11 cellular contexts compared by ENCODE assay signal in the genomic region with DNA sequence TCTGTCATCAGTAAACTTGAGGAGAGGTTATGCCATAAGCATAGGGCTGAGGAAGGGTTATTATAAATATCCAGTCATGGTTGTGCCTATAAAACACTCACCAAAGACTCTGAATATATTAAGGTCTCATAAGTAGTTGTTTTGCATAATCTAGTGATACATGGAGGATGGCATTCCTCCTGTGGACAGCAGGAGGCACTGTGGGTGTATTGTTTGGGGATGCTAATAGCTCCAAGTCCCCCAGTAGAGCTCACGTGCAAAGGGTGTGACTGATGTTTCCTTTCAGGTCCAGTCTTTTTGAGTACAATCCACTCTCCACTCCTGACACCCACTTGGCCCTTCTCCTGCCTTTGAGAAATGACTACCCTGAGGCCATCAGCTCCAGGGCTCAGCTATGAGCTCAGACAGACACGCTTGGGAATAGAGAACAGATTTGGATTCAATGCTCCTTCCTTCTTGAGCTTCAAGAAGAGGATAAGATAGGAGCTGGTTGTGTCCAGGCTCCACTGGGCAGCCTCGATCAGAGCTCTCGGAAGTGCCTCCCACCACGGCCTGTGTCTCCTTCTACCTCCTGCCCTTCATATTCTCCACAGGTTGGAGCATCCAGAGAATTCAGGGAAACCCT.
DNase-seq lines count a peak whose midpoint lies in the region; ATAC-seq and TF ChIP-seq lines count a peak whose summit lies in the region.
"Had no signal": no experiment of that assay in that cellular context is flagged by ENCODE, and none has a peak within 500 bp of the region (broad histone marks: within the 10 kb centered on the region; RNA-seq: fewer than 3 reads in every experiment).

No MANE protein-coding gene starts in this region.

- peaks cover 0 to 2% of the 10 kb centered on the region in 2 donors for H3K27me3 ChIP-seq in breast epithelium
- H3K27me3 ChIP-seq: upper lobe of left lung had no signal

- H3K36me3 Mint-ChIP-seq in MCF 10A (ENCODE audit: insufficient read depth, unreplicated experiment) = no peaks in the 10 kb centered on the region
- no peaks in the 10 kb centered on the region for H3K36me3 Mint-ChIP-seq in stimulated activated effector memory CD8-positive, alpha-beta T cell treated with anti-CD3 and anti-CD28 coated beads, Interleukin-12 subunit alpha, Interleukin-12 subunit beta, amount 100 ng/mL, for 72 hours

- H3K27ac ChIP-seq in breast epithelium (no peak overlapping the region), coronary artery (no peak overlapping the region)
- H3K27ac ChIP-seq: upper lobe of left lung had no signal

- no peaks in the 10 kb centered on the region for H3K9me3 Mint-ChIP-seq in MCF 10A (ENCODE audit: unreplicated experiment)
- H3K9me3 Mint-ChIP-seq in stimulated activated effector memory CD8-positive, alpha-beta T cell treated with anti-CD3 and anti-CD28 coated beads, Interleukin-12 subunit alpha, Interleukin-12 subunit beta, amount 100 ng/mL, for 72 hours = no peaks in the 10 kb centered on the region

- no peaks in the 10 kb centered on the region for H3K4me1 Mint-ChIP-seq in MCF 10A (ENCODE audit: insufficient read depth, unreplicated experiment)
- peaks cover 55% of the 10 kb centered on the region for H3K4me1 Mint-ChIP-seq in stimulated activated effector memory CD8-positive, alpha-beta T cell treated with anti-CD3 and anti-CD28 coated beads, Interleukin-12 subunit alpha, Interleukin-12 subunit beta, amount 100 ng/mL, for 72 hours

- no peaks in the 10 kb centered on the region for H3K4me1 ChIP-seq in breast epithelium
- H3K4me1 ChIP-seq: upper lobe of left lung had no signal

- H3K4me3 Mint-ChIP-seq in MCF 10A (ENCODE audit: unreplicated experiment) = no peak overlapping the region
- no peak overlapping the region for H3K4me3 Mint-ChIP-seq in stimulated activated effector memory CD8-positive, alpha-beta T cell treated with anti-CD3 and anti-CD28 coated beads, Interleukin-12 subunit alpha, Interleukin-12 subunit beta, amount 100 ng/mL, for 72 hours

- peak; percentile 9 for TF ChIP-seq CTCF in MCF 10A (IDR thresholded peaks at IDR 0.05; ENCODE audit: unreplicated experiment)
- TF ChIP-seq CTCF in breast epithelium (IDR thresholded peaks at IDR 0.05) = no peak
- peak; percentile 71 for TF ChIP-seq CTCF in NB4 (IDR thresholded peaks at IDR 0.05; ENCODE audit: low read depth, low read length)
- TF ChIP-seq CTCF in coronary artery (IDR thresholded peaks at IDR 0.05) = no peak

- H3K27me3 Mint-ChIP-seq in MCF 10A (ENCODE audit: insufficient read depth, unreplicated experiment) = peaks cover 64% of the 10 kb centered on the region

- no TSS peak for BruUV-seq in MCF 10A (replicated peaks; lab: Mats Ljungman, UMichigan)

- no peak for TF ChIP-seq POLR2A in breast epithelium (IDR thresholded peaks at IDR 0.05)
- no peak for TF ChIP-seq POLR2A in NB4 (IDR thresholded peaks at IDR 0.05; ENCODE audit: extremely low read depth, insufficient read length)

- H3K4me3 ChIP-seq in breast epithelium = no peak overlapping the region
- H3K4me3 ChIP-seq in NB4 (ENCODE audit: low read depth, low read length) = no peak overlapping the region
- H3K4me3 ChIP-seq in coronary artery = no peak overlapping the region
- H3K4me3 ChIP-seq: upper lobe of left lung had no signal

- POLR2A ChIA-PET in MCF 10A (lab: Yijun Ruan, JAX) = no interaction called here

- intact Hi-C loops in MCF 10A (cut with micrococcal nuclease) (no loop called here), breast epithelium (cut with DNase I; ENCODE audit: low total_unique reads) (no loop called here)

- CTCF ChIA-PET in MCF 10A (lab: Yijun Ruan, JAX) = interaction anchor here (0.7 to 1.5 kb wide), 4 partner anchors 13 to 57 kb away, joined by 3 to 5 read pairs (median 4); no protein-coding TSS in a partner anchor

- no peaks in the 10 kb centered on the region for H3K9me3 ChIP-seq in breast epithelium
- H3K9me3 ChIP-seq: upper lobe of left lung had no signal

- DNase-seq in MCF 10A (ENCODE audit: unreplicated experiment) (no peak), breast epithelium (ENCODE audit: low spot score in 2 of 2) (no peak), NB4 (ENCODE audit: low read depth) (peak; percentile 60), dermis blood vessel endothelial cell (peak; percentile 5), NCI-H345 (lab: John Stamatoyannopoulos, UW) (no peak), coronary artery (ENCODE audit: low spot score) (no peak)
- DNase-seq in stimulated activated effector memory CD8-positive, alpha-beta T cell treated with anti-CD3 and anti-CD28 coated beads, Interleukin-12 subunit alpha, Interleukin-12 subunit beta, amount 100 ng/mL, for 72 hours (ENCODE audit: low spot score in 2 of 2) = no peak
- DNase-seq: DMS53, SW 1271, upper lobe of left lung had no signal

- H3K36me3 ChIP-seq in breast epithelium = no peaks in the 10 kb centered on the region
- H3K36me3 ChIP-seq: upper lobe of left lung had no signal

- no peak overlapping the region for H3K27ac Mint-ChIP-seq in MCF 10A (ENCODE audit: low read depth, unreplicated experiment)
- H3K27ac Mint-ChIP-seq in stimulated activated effector memory CD8-positive, alpha-beta T cell treated with anti-CD3 and anti-CD28 coated beads, Interleukin-12 subunit alpha, Interleukin-12 subunit beta, amount 100 ng/mL, for 72 hours = peak overlapping the region; percentile 48

- ATAC-seq in stimulated activated effector memory CD8-positive, alpha-beta T cell treated with anti-CD3 and anti-CD28 coated beads, Interleukin-12 subunit alpha, Interleukin-12 subunit beta, amount 100 ng/mL, for 72 hours = peak; percentile 65
- ATAC-seq in HG03342 (IDR thresholded peaks at IDR 0.05; ENCODE audit: unreplicated experiment) = no peak

Comparison
In these comparisons a context has a peak if more than half of its experiments do, and no peak if none do; other contexts are left out.
1. CTCF ChIP-seq: peak in MCF 10A (single experiment) and NB4 (single experiment); none in breast epithelium (0 of 3) and coronary artery (single experiment).
2. DNase-seq: peak in NB4 (single experiment) and dermis blood vessel endothelial cell (single experiment); none in MCF 10A (single experiment), breast epithelium (0 of 2), stimulated activated effector memory CD8-positive, alpha-beta T cell treated with anti-CD3 and anti-CD28 coated beads, Interleukin-12 subunit alpha, Interleukin-12 subunit beta, amount 100 ng/mL, for 72 hours (0 of 2), NCI-H345 (single experiment) and coronary artery (single experiment).